8 cellular contexts compared by ENCODE assay signal in genomic region chr13:40613192-40613818, GRCh38. TPM values are rescaled to one million over a fixed set of nuclear protein-coding genes. Genes with fewer than 3 reads are reported as not detected.
DNase-seq lines count a peak whose midpoint lies in the region; ATAC-seq, FAIRE-seq and TF ChIP-seq lines count a peak whose summit lies in the region.

No MANE protein-coding gene starts in this region.

- peak overlapping the region; percentile 60 for H3K27ac ChIP-seq in SU-DHL-6 (ENCODE audit: low read depth, low read length)
- peak overlapping the region; percentile 2 to 67 (median 38) for H3K27ac ChIP-seq in body of pancreas
- H3K27ac ChIP-seq in pancreas, result peak overlapping the region in 3 of 4 donors; percentile 6 to 55 (median 18)

- H3F3A ChIP-seq in SU-DHL-6 (ENCODE audit: insufficient read depth), result peaks cover 49% of the 10 kb centered on the region

- ATAC-seq in HG02571 (IDR thresholded peaks at IDR 0.05; ENCODE audit: unreplicated experiment) (peak; percentile 80), body of pancreas (peak; percentile 79), pancreas (peak; percentile 59 to 87 (median 80))

- peak overlapping the region; percentile 7; the same call in 1 of the 2 replicates for H3K9ac ChIP-seq in SU-DHL-6 (ENCODE audit: low read length)

- no peak for TF ChIP-seq CTCF in SU-DHL-6 (IDR thresholded peaks at IDR 0.05; ENCODE audit: insufficient read depth, low read length, poor library complexity, severe bottlenecking)
- no peak for TF ChIP-seq CTCF in body of pancreas (IDR thresholded peaks at IDR 0.05)
- TF ChIP-seq CTCF in pancreas (IDR thresholded peaks at IDR 0.05), result no peak

- intact Hi-C loops in body of pancreas (cut with DNase I) (no loop called here), pancreas (cut with DNase I) (no loop called here)

- no peak overlapping the region for H2AFZ ChIP-seq in SU-DHL-6 (ENCODE audit: low read depth, low read length, severe bottlenecking)

- H3K79me2 ChIP-seq in SU-DHL-6 (ENCODE audit: insufficient read depth, low read length), result peaks cover 100% of the 10 kb centered on the region

- H3K9me2 ChIP-seq in SU-DHL-6 (replicated peaks; ENCODE audit: insufficient read depth, low read length), result no peaks in the 10 kb centered on the region

- DNase-seq in GM18507 (ENCODE audit: extremely low spot score, insufficient read length, low read depth), result no peak
- peak; percentile 34 to 67 (median 54) for DNase-seq in body of pancreas
- peak in 3 of 6 donors; percentile 14 to 39 (median 30) for DNase-seq in pancreas
- no peak for DNase-seq in HuH-7.5 (ENCODE audit: low spot score)
- no peak for DNase-seq in COR-L47 (lab: John Stamatoyannopoulos, UW)
- DNase-seq in cerebellum (ENCODE audit: low spot score), result no peak

- H3K4me2 ChIP-seq in SU-DHL-6 (ENCODE audit: low read depth, low read length, poor library complexity, severe bottlenecking), result peak overlapping the region; percentile 42

- no peak for TF ChIP-seq POLR2A in body of pancreas (IDR thresholded peaks at IDR 0.05)

- H3K4me3 ChIP-seq in SU-DHL-6 (ENCODE audit: insufficient read depth, low read length, poor library complexity, severe bottlenecking), result no peak overlapping the region
- no peak overlapping the region for H3K4me3 ChIP-seq in body of pancreas
- no peak overlapping the region for H3K4me3 ChIP-seq in pancreas

- no peaks in the 10 kb centered on the region for H3K9me3 ChIP-seq in SU-DHL-6 (ENCODE audit: insufficient read depth, low read length)
- H3K9me3 ChIP-seq in body of pancreas, result no peaks in the 10 kb centered on the region
- H3K9me3 ChIP-seq in pancreas, result no peaks in the 10 kb centered on the region

- peaks cover 3% of the 10 kb centered on the region; the same call in 1 of the 2 replicates for H4K20me1 ChIP-seq in SU-DHL-6 (ENCODE audit: low read depth, low read length)

- H3K27me3 ChIP-seq in SU-DHL-6 (ENCODE audit: low read length), result no peaks in the 10 kb centered on the region
- H3K27me3 ChIP-seq in body of pancreas, result no peaks in the 10 kb centered on the region
- H3K27me3 ChIP-seq in pancreas, result no peaks in the 10 kb centered on the region

- peaks cover 21% of the 10 kb centered on the region; the same call in 1 of the 2 replicates for H3K36me3 ChIP-seq in SU-DHL-6 (ENCODE audit: low read length)
- H3K36me3 ChIP-seq in body of pancreas (replicated peaks in 1 of 2; ENCODE audit: insufficient read depth in 1 of 2, low read depth in 2 of 2), result no peaks in the 10 kb centered on the region
- H3K36me3 ChIP-seq in pancreas, result no peaks in the 10 kb centered on the region

- peak; percentile 95 for FAIRE-seq in GM18507 (lab: Jason Lieb, UNC)
- FAIRE-seq in pancreas (lab: Jason Lieb, UNC), result no peak

- H3K4me1 ChIP-seq in body of pancreas (peaks cover 64% of the 10 kb centered on the region), pancreas (peaks cover 18 to 29% (median 26%) of the 10 kb centered on the region in 3 donors)

- WGBS in body of pancreas, 2 donors, result 11 to 13% methylated on average over 7 of the region's 7 CpGs
- 7 to 12% methylated on average over 7 of the region's 7 CpGs for WGBS in pancreas, 2 donors

RNA-seq across cellular contexts. Expression of gene FOXO1, which starts 53.1 kb away (rescaled TPM):
- total RNA-seq in body of pancreas (10 to 100 TPM; 24.1 to 51.1 TPM), pancreas (10 to 100 TPM; 12.6 to 21.9 (median 16.1) TPM), cerebellum (5.7 TPM)
- 10 to 100 TPM in 1 of 2 donors, 1 to 10 TPM in 1; 3.8 to 10.2 TPM for polyA plus RNA-seq in pancreas

Comparison
In these comparisons a context has a peak if more than half of its experiments do, and no peak if none do; other contexts are left out.
1. DNase-seq: peak in body of pancreas (4 of 4); none in GM18507 (single experiment), HuH-7.5 (single experiment), COR-L47 (single experiment) and cerebellum (single experiment).
2. Peak in every context shown above with its lines, with median percentiles within 50 percentile points of each other: ATAC-seq and H3K27ac ChIP-seq.